In genomic region chr1:182616130-182617074, GRCh38 we compare ENCODE assay signal across 8 cellular contexts. TPM values are rescaled to one million over a fixed set of nuclear protein-coding genes. Genes with fewer than 3 reads are reported as not detected.
DNase-seq lines count a peak whose midpoint lies in the region; ATAC-seq and TF ChIP-seq lines count a peak whose summit lies in the region.

No MANE protein-coding gene starts in this region.

- H3K4me1 ChIP-seq in HCT116 (ENCODE audit: control insufficient read depth in 1 of 2, insufficient read depth in 2 of 2, low read length in 2 of 2), result peaks cover 23 to 27% of the 10 kb centered on the region in 2 experiments
- H3K4me1 ChIP-seq in SK-N-SH (ENCODE audit: control insufficient read depth in 1 of 2, insufficient read depth in 2 of 2, low read depth in 1 of 2, low read length in 1 of 2), result peaks cover 18% of the 10 kb centered on the region in 2 experiments

- H4K20me1 ChIP-seq in HCT116 (ENCODE audit: insufficient read depth) (no peaks in the 10 kb centered on the region), SK-N-SH (ENCODE audit: insufficient read depth) (no peaks in the 10 kb centered on the region)

- peak overlapping the region; percentile 85 for H3K27ac Mint-ChIP-seq in activated naive CD8-positive, alpha-beta T cell treated with anti-CD3 and anti-CD28 coated beads, Interleukin-2, amount 10 ng/mL, durations not matched to agents 7 days and 5 days

- intact Hi-C loops in HCT116 (cut with micrococcal nuclease), result no loop called here

- peaks cover 7% of the 10 kb centered on the region for H3K9me3 Mint-ChIP-seq in activated naive CD8-positive, alpha-beta T cell treated with anti-CD3 and anti-CD28 coated beads, Interleukin-2, amount 10 ng/mL, durations not matched to agents 7 days and 5 days

- peaks cover 65% of the 10 kb centered on the region for H3K27me3 Mint-ChIP-seq in activated naive CD8-positive, alpha-beta T cell treated with anti-CD3 and anti-CD28 coated beads, Interleukin-2, amount 10 ng/mL, durations not matched to agents 7 days and 5 days

- DNase-seq in ELF-1 (ENCODE audit: low read depth, low spot score) (peak; percentile 64), HCT116 (ENCODE audit: low read depth, low spot score) (no peak), MV-4-11 (lab: John Stamatoyannopoulos, UW) (peak; percentile 92), SK-N-SH (peak; percentile 74), hypothalamus (lab: John Stamatoyannopoulos, UW) (peak in 47 of 51 donors; percentile 15 to 80 (median 58)), amniotic stem cell (lab: John Stamatoyannopoulos, UW) (no peak)
- DNase-seq in activated naive CD8-positive, alpha-beta T cell treated with anti-CD3 and anti-CD28 coated beads, Interleukin-2, amount 10 ng/mL, durations not matched to agents 7 days and 5 days, result peak; percentile 94
- DNase-seq in stimulated activated CD4-positive, alpha-beta T cell treated with anti-CD3 and anti-CD28 coated beads, Interleukin-12 subunit alpha, Interleukin-12 subunit beta, amount 100 ng/mL, for 4 hours, result peak; percentile 54

- WGBS in SK-N-SH (ENCODE audit: low lambda C conversion rate), result 23% methylated on average over 18 of the region's 19 CpGs

- H3K9me2 ChIP-seq in HCT116 (ENCODE audit: insufficient read depth) (no peaks in the 10 kb centered on the region), SK-N-SH (no peaks in the 10 kb centered on the region)

- no peak for TF ChIP-seq RAD21 in HCT116 (IDR thresholded peaks at IDR 0.05; ENCODE audit: low read depth)
- no peak for TF ChIP-seq RAD21 in SK-N-SH (IDR thresholded peaks at IDR 0.05; ENCODE audit: low read length)

- TF ChIP-seq CTCF in HCT116 (IDR thresholded peaks at IDR 0.05 in 2 of 3, conservative IDR thresholded peaks at IDR 0.05 in 1 of 3; ENCODE audit: borderline replicate concordance in 1 of 3, insufficient read depth in 1 of 3, low read depth in 2 of 3, low read length in 2 of 3), result peak in 1 of 3 experiments; percentile 22; a peak in 1 of 6 replicates
- no peak for TF ChIP-seq CTCF in SK-N-SH (IDR thresholded peaks at IDR 0.05)

- H3K27me3 ChIP-seq in HCT116 (ENCODE audit: insufficient read depth, low read length) (no peaks in the 10 kb centered on the region), SK-N-SH (ENCODE audit: insufficient read depth) (no peaks in the 10 kb centered on the region)

- RAD21 ChIA-PET in HCT116 (lab: Charles Lee; ENCODE audit: low non-redundant PET in 1 of 2, low total read pairs in 2 of 2, uncharacterized antibody in 2 of 2, unreplicated experiment in 2 of 2), result no interaction called here

- peaks cover 11% of the 10 kb centered on the region for H3F3A ChIP-seq in SK-N-SH (replicated peaks; ENCODE audit: insufficient read depth)

- peaks cover 43% of the 10 kb centered on the region for H3K4me1 Mint-ChIP-seq in activated naive CD8-positive, alpha-beta T cell treated with anti-CD3 and anti-CD28 coated beads, Interleukin-2, amount 10 ng/mL, durations not matched to agents 7 days and 5 days

- H3K4me3 ChIP-seq in HCT116 (replicated peaks in 1 of 2; ENCODE audit: low read depth in 1 of 2, low read length in 2 of 2), result peak overlapping the region in 1 of 2 experiments; percentile 11; a peak in 1 of 4 replicates
- peak overlapping the region in 1 of 2 experiments; percentile 21; a peak in 1 of 4 replicates for H3K4me3 ChIP-seq in SK-N-SH (ENCODE audit: low read depth in 2 of 2, low read length in 1 of 2)

- BruUV-seq in HCT116 (replicated peaks; lab: Mats Ljungman, UMichigan), result no TSS peak

- H3K9me3 ChIP-seq in HCT116 (ENCODE audit: control insufficient read depth in 1 of 2, insufficient read depth in 1 of 2, low read depth in 1 of 2, low read length in 2 of 2) (no peaks in the 10 kb centered on the region; a peak in 1 of 4 replicates), SK-N-SH (0 out of 2 replicates have a peak, but pooled peaks cover 3% of the 10 kb centered on the region)

- POLR2A ChIA-PET in HCT116 (lab: Charles Lee), result interaction anchor here (0.7 to 1.7 kb wide), 3 partner anchors 9 to 13 kb away, joined by 3 to 4 read pairs (median 4); partner anchors contain the start of gene RGS16
- POLR2A ChIA-PET in SK-N-SH (lab: Yijun Ruan, JAX), result interaction anchor here (0.7 kb wide), 1 partner anchor 1835 kb away, joined by 3 read pairs; no protein-coding TSS in a partner anchor
- POLR2A ChIA-PET in activated naive CD8-positive, alpha-beta T cell treated with anti-CD3 and anti-CD28 coated beads, Interleukin-2, amount 10 ng/mL, durations not matched to agents 7 days and 5 days (lab: Charles Lee), result interaction anchor here (0.6 to 3.3 kb wide), 8 partner anchors 11 to 909 kb away, joined by 3 to 32 read pairs (median 3); partner anchors contain the start of genes GLUL and RGS16

- TF ChIP-seq POLR2A in HCT116 (IDR thresholded peaks at IDR 0.05; ENCODE audit: borderline replicate concordance, extremely low read depth, insufficient read depth, insufficient read length), result no peak

- H3K36me3 ChIP-seq in HCT116 (ENCODE audit: control insufficient read depth in 1 of 2, insufficient read depth in 2 of 2, low read length in 2 of 2), result no peaks in the 10 kb centered on the region
- H3K36me3 ChIP-seq in SK-N-SH (replicated peaks in 1 of 2; ENCODE audit: control insufficient read depth in 1 of 2, insufficient read depth in 2 of 2, low read length in 1 of 2), result no peaks in the 10 kb centered on the region

- peak; percentile 79 for ATAC-seq in HCT116
- peak; percentile 91 for ATAC-seq in activated naive CD8-positive, alpha-beta T cell treated with anti-CD3 and anti-CD28 coated beads, Interleukin-2, amount 10 ng/mL, durations not matched to agents 7 days and 5 days (ENCODE audit: low read depth)

- peak overlapping the region; percentile 59 for H3K4me3 Mint-ChIP-seq in activated naive CD8-positive, alpha-beta T cell treated with anti-CD3 and anti-CD28 coated beads, Interleukin-2, amount 10 ng/mL, durations not matched to agents 7 days and 5 days

- H2AFZ ChIP-seq in HCT116 (ENCODE audit: low read depth, low read length, poor library complexity, severe bottlenecking) (peak overlapping the region; percentile 87), SK-N-SH (ENCODE audit: low read depth) (0 out of 2 replicates have a peak overlapping the region, but pooled peaks have one; percentile 93)

- H3K4me2 ChIP-seq in HCT116 (ENCODE audit: low read length) (peak overlapping the region; percentile 52), SK-N-SH (0 out of 2 replicates have a peak overlapping the region, but pooled peaks have one; percentile 75)

- no peak overlapping the region for H3K27ac ChIP-seq in HCT116 (ENCODE audit: low read depth, low read length)
- no peak overlapping the region for H3K27ac ChIP-seq in SK-N-SH (ENCODE audit: low read depth in 2 of 2, low read length in 1 of 2)

- H3K9ac ChIP-seq in HCT116 (ENCODE audit: low read length) (no peak overlapping the region), SK-N-SH (no peak overlapping the region)

- H3K36me3 Mint-ChIP-seq in activated naive CD8-positive, alpha-beta T cell treated with anti-CD3 and anti-CD28 coated beads, Interleukin-2, amount 10 ng/mL, durations not matched to agents 7 days and 5 days, result peaks cover 9% of the 10 kb centered on the region

- no peaks in the 10 kb centered on the region for H3K79me2 ChIP-seq in HCT116 (ENCODE audit: insufficient read depth, low read length)
- no peaks in the 10 kb centered on the region for H3K79me2 ChIP-seq in SK-N-SH (ENCODE audit: insufficient read depth)

- no peak for TF ChIP-seq EP300 in SK-N-SH (IDR thresholded peaks at IDR 0.05; ENCODE audit: borderline replicate concordance in 1 of 2, low read depth in 1 of 2, low read length in 1 of 2)

- CTCF ChIA-PET in HCT116 (lab: Charles Lee) (interaction anchor here (0.9 to 1.8 kb wide), 4 partner anchors 12 to 103 kb away, joined by 3 to 5 read pairs (median 4); partner anchors contain the start of gene RGS16), SK-N-SH (lab: Yijun Ruan, JAX) (interaction anchor here (0.7 to 3.7 kb wide), 11 partner anchors 8 to 170 kb away, joined by 3 to 26 read pairs (median 6); no protein-coding TSS in a partner anchor)

TF ChIP-seq in HCT116, 20 proteins besides CTCF, POLR2A, EP300 and RAD21 (continues in another document):
- TF ChIP-seq MAX (IDR thresholded peaks at IDR 0.05) (peak; percentile 51; the same call in 1 of the 2 replicates), ZNF274 (IDR thresholded peaks at IDR 0.05; ENCODE audit: low read depth, low read length) (no peak), SP1 (IDR thresholded peaks at IDR 0.05; ENCODE audit: low read depth) (peak; percentile 30; the same call in 1 of the 2 replicates), POLR2AphosphoS5 (IDR thresholded peaks at IDR 0.05; ENCODE audit: low read depth, low read length) (peak; percentile 32; the same call in 1 of the 2 replicates)

TF ChIP-seq in SK-N-SH, 30 proteins besides CTCF, POLR2A, EP300 and RAD21:
- TF ChIP-seq NFIC (IDR thresholded peaks at IDR 0.05; ENCODE audit: borderline replicate concordance) (0 out of 2 replicates have a peak, but pooled peaks have one; percentile 46), USF1 (IDR thresholded peaks at IDR 0.05; ENCODE audit: borderline replicate concordance, low read depth) (no peak)

RNA-seq across cellular contexts. Expression of gene RGS16, which starts 12.2 kb away (rescaled TPM):
- total RNA-seq in HCT116 (2021; ENCODE audit: unreplicated experiment), result 6.5 TPM
- 7.0 and 7.9 TPM in 2 replicates for polyA plus RNA-seq in HCT116 (2012)
- 0.79 and 1.7 TPM in 2 replicates for polyA plus RNA-seq in SK-N-SH (2012; rRNA removed)
- polyA plus RNA-seq in SK-N-SH (2012; cell fraction: cytosol; rRNA removed), result 1.2 and 1.9 TPM in 2 replicates
- polyA plus RNA-seq in SK-N-SH (2012; cell fraction: nucleus; rRNA removed), result 0.79 and 1.0 TPM in 2 replicates
- total RNA-seq in activated naive CD8-positive, alpha-beta T cell treated with anti-CD3 and anti-CD28 coated beads, Interleukin-2, amount 10 ng/mL, durations not matched to agents 7 days and 5 days, result 1 to 10 TPM; 1.4 TPM

RNA-seq across cellular contexts. Expression of gene RNASEL, which starts 27.3 kb away (rescaled TPM):
- 2.9 TPM for total RNA-seq in HCT116 (2021; ENCODE audit: unreplicated experiment)
- polyA plus RNA-seq in HCT116 (2012), result 1.6 and 2.0 TPM in 2 replicates
- polyA plus RNA-seq in SK-N-SH (2012; rRNA removed), result not detected in 2 replicates
- 0.01 TPM in 2 replicates for polyA plus RNA-seq in SK-N-SH (2012; cell fraction: cytosol; rRNA removed)
- polyA plus RNA-seq in SK-N-SH (2012; cell fraction: nucleus; rRNA removed), result not detected in 2 replicates
- total RNA-seq in activated naive CD8-positive, alpha-beta T cell treated with anti-CD3 and anti-CD28 coated beads, Interleukin-2, amount 10 ng/mL, durations not matched to agents 7 days and 5 days, result 10 to 100 TPM; 11.4 to 13.2 TPM

Comparison
In these comparisons a context has a peak if more than half of its experiments do, and no peak if none do; other contexts are left out.
1. DNase-seq: peak in ELF-1 (single experiment), MV-4-11 (single experiment), SK-N-SH (single experiment), activated naive CD8-positive, alpha-beta T cell treated with anti-CD3 and anti-CD28 coated beads, Interleukin-2, amount 10 ng/mL, durations not matched to agents 7 days and 5 days (single experiment), hypothalamus (47 of 51) and stimulated activated CD4-positive, alpha-beta T cell treated with anti-CD3 and anti-CD28 coated beads, Interleukin-12 subunit alpha, Interleukin-12 subunit beta, amount 100 ng/mL, for 4 hours (single experiment); none in HCT116 (single experiment) and amniotic stem cell (single experiment).